In the genomic region with DNA sequence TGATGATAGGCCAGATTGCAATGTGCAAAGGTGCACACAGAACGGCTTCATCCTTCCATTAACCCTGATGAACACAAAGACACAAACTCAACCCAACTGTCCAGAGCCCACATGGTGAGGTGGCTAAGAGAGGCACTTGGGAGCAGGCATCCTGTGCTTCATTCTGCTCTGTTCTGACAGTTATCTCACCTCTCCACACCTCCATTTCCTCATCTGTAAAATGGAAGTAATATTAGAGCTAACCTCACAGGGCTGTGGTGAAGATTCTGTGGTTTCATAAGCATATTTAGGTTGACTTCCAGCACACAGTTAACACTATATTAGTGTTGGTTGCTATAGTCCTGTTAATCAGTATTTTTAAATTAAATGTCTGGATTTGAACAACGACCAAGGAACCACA, we compare ENCODE assay signal across 19 cellular contexts.
"Had no signal": no experiment of that assay in that cellular context is flagged by ENCODE, and none has a peak within 500 bp of the region (broad histone marks: within the 10 kb centered on the region; RNA-seq: fewer than 3 reads in every experiment).

No MANE protein-coding gene starts in this region.

- ATAC-seq: left cardiac atrium, left ventricle myocardium superior, sciatic nerve had no signal

- H3K36me3 Mint-ChIP-seq: type B pancreatic cell had no signal

- H3K9me3 ChIP-seq: colonic mucosa, suprapubic skin, thyroid gland had no signal

- H3K4me3 Mint-ChIP-seq: endodermal cell, neural crest cell, type B pancreatic cell had no signal

- H3K9me3 Mint-ChIP-seq: endodermal cell, neural crest cell, type B pancreatic cell had no signal

- DNase-seq: colonic mucosa; dermis blood vessel endothelial cell; foreskin melanocyte; kidney; left cardiac atrium; left ventricle myocardium superior; mesenchymal stem cell; midbrain; stimulated activated CD4-positive, alpha-beta T cell treated with anti-CD3 and anti-CD28 coated beads, Interleukin-2, amount 100 ng/mL, for 24 hours; stimulated activated CD4-positive, alpha-beta T cell treated with anti-CD3 and anti-CD28 coated beads, Interleukin-4, amount 100 ng/mL, for 4 hours; stimulated activated naive CD4-positive, alpha-beta T cell; thyroid gland had no signal

- H3K4me3 ChIP-seq: colonic mucosa, hepatocyte, lung, suprapubic skin, thyroid gland had no signal

- H3K36me3 ChIP-seq: colonic mucosa, suprapubic skin, thyroid gland had no signal

- H3K27me3 ChIP-seq: colonic mucosa, hepatocyte, suprapubic skin, thyroid gland had no signal

- H3K4me1 ChIP-seq: colonic mucosa, suprapubic skin, thyroid gland had no signal

- H3K27ac ChIP-seq: colonic mucosa, hepatocyte, suprapubic skin, thyroid gland had no signal

- H3K4me1 Mint-ChIP-seq: endodermal cell had no signal

- H3K27ac Mint-ChIP-seq: endodermal cell, type B pancreatic cell had no signal
